In the genomic region with DNA sequence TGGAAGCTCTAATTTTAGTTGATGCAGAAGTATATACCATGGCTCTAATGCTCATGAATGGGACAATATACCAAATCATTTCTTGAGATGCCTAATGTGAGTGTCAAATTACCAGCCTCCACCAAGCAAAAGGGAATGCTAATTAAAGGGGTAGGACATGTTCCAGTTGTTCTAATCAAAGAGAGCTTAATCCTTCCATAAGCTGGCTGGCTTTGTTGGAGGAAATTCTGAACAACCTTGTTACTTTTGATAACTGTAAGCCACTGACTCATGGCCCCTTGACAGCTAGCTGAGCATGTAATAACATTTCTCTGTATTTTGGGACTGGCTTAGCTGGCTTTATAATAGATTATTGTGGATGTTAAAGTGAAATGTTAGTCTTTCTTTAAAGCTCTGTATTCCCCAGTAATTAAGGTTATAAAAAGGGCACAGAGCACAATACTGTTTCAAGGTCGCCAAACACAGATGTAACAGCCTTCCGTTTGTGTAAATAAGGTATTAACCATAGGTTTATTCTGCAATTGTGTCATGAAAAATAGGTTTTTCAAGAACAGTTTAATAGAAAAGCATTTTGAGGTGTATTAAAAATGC, we compare ENCODE assay signal across 21 cellular contexts.
DNase-seq lines count a peak whose midpoint lies in the region; ATAC-seq and TF ChIP-seq lines count a peak whose summit lies in the region.
"Had no signal": no experiment of that assay in that cellular context is flagged by ENCODE, and none has a peak within 500 bp of the region (broad histone marks: within the 10 kb centered on the region; RNA-seq: fewer than 3 reads in every experiment).

No MANE protein-coding gene starts in this region.

- H3K36me3 ChIP-seq in A673 (ENCODE audit: insufficient read depth, low read length, poor library complexity, severe bottlenecking), result no peaks in the 10 kb centered on the region
- H3K36me3 ChIP-seq: adrenal gland had no signal

- POLR2A ChIA-PET in A673 (lab: Charles Lee; ENCODE audit: low non-redundant PET), result no interaction called here

- H3K9me3 ChIP-seq in A673 (ENCODE audit: low read depth, low read length, poor library complexity, severe bottlenecking), result no peaks in the 10 kb centered on the region
- H3K9me3 ChIP-seq: adrenal gland had no signal

- TF ChIP-seq CTCF in A673 (conservative IDR thresholded peaks at IDR 0.05; ENCODE audit: low read depth, low read length) (no peak), fibroblast of pulmonary artery (IDR thresholded peaks at IDR 0.05; ENCODE audit: low read length, missing control alignments) (no peak)

- no peak overlapping the region for H3K4me3 ChIP-seq in A673 (ENCODE audit: low read depth, low read length, poor library complexity, severe bottlenecking)
- H3K4me3 ChIP-seq in fibroblast of pulmonary artery (replicated peaks; ENCODE audit: low read depth, low read length), result no peak overlapping the region
- H3K4me3 ChIP-seq: adrenal gland, GM12878 had no signal

- no peaks in the 10 kb centered on the region for H3K4me1 ChIP-seq in A673 (ENCODE audit: insufficient read depth, low read length, poor library complexity, severe bottlenecking)
- H3K4me1 ChIP-seq: adrenal gland had no signal

- intact Hi-C loops in A673 (cut with micrococcal nuclease; ENCODE audit: unreplicated experiment), result no loop called here

- H3K27me3 ChIP-seq in A673 (replicated peaks; ENCODE audit: insufficient read depth, low read depth, low read length, poor library complexity), result no peaks in the 10 kb centered on the region
- H3K27me3 ChIP-seq: adrenal gland had no signal

- CTCF ChIA-PET in A673 (lab: Charles Lee), result no interaction called here

- DNase-seq in A673 (ENCODE audit: low spot score), result peak; percentile 0
- DNase-seq in NCI-H1417 (lab: John Stamatoyannopoulos, UW), result peak in 2 of 3 experiments; percentile 47 to 86
- DNase-seq in NCI-H82 treated with DMSO at 0.1 percent for 48 hours (lab: John Stamatoyannopoulos, UW; ENCODE audit: unreplicated experiment), result peak; percentile 22
- peak; percentile 14 for DNase-seq in fibroblast of pulmonary artery (ENCODE audit: low read depth)
- DNase-seq in activated CD4-positive, alpha-beta T cell treated with anti-CD3 and anti-CD28 coated beads for 1 hour, result no peak
- no peak for DNase-seq in anterior cingulate cortex (lab: John Stamatoyannopoulos, UW)
- DNase-seq in GDM1 (lab: John Stamatoyannopoulos, UW), result no peak
- DNase-seq: ACHN; activated CD4-positive, CD25-positive, alpha-beta regulatory T cell; adrenal gland; CD4-positive, alpha-beta memory T cell; foreskin melanocyte; Kasumi-1; NCI-H1694 treated with DMSO at 0.1 percent for 48 hours; NCI-H526 treated with DMSO at 0.1 percent for 48 hours; nephron progenitor cell; T-cell had no signal

- ATAC-seq in GM21786 (IDR thresholded peaks at IDR 0.05; ENCODE audit: unreplicated experiment), result no peak
- ATAC-seq: GM12878, HCT116, T-cell had no signal

- no peak overlapping the region for H3K27ac ChIP-seq in A673 (ENCODE audit: low read depth, low read length, poor library complexity, severe bottlenecking)
- H3K27ac ChIP-seq: adrenal gland, RWPE1 had no signal

- no TSS peak for BruUV-seq in A673 (replicated peaks; lab: Mats Ljungman, UMichigan)

Comparison
In these comparisons a context has a peak if more than half of its experiments do, and no peak if none do; other contexts are left out.
1. DNase-seq: peak in A673 (single experiment), NCI-H1417 (2 of 3), NCI-H82 treated with DMSO at 0.1 percent for 48 hours (single experiment) and fibroblast of pulmonary artery (single experiment); none in activated CD4-positive, alpha-beta T cell treated with anti-CD3 and anti-CD28 coated beads for 1 hour (single experiment), anterior cingulate cortex (0 of 58) and GDM1 (single experiment).